In the genomic region with DNA sequence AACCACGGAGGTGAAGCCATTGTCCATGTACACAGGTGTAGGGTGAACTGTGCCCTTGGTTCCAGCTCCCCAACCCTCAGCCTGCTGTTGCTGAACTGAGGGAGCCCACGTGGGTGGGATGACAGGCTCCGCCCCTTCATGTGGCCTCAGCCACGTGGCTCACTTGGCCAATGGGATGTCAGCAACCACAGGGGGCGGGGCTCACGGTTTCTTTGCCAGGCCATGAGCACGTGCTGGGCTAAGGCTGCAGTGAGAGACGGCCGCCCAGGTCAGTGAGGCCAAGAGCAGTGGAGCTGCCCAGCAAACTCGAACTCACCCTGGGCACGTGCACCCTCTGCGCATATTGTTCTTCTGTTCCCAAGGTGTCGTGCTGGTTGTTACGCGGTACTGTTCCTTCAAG, we compare ENCODE assay signal across 18 cellular contexts.
DNase-seq lines count a peak whose midpoint lies in the region; ATAC-seq, FAIRE-seq and TF ChIP-seq lines count a peak whose summit lies in the region.
"Had no signal": no experiment of that assay in that cellular context is flagged by ENCODE, and none has a peak within 500 bp of the region (broad histone marks: within the 10 kb centered on the region; RNA-seq: fewer than 3 reads in every experiment).

No MANE protein-coding gene starts in this region.

- no peak overlapping the region for H3K27ac ChIP-seq in DND-41 (ENCODE audit: low read length)
- no peak overlapping the region for H3K27ac ChIP-seq in IMR-90 (ENCODE audit: insufficient read depth, low read length)
- no peak overlapping the region for H3K27ac ChIP-seq in OCI-LY7 (ENCODE audit: low read depth, low read length, poor library complexity, severe bottlenecking)
- no peak overlapping the region for H3K27ac ChIP-seq in HepG2 (ENCODE audit: extremely low read length, insufficient read depth, low read length)
- H3K27ac ChIP-seq: BLaER1 had no signal

- H3K36me3 ChIP-seq in DND-41 (ENCODE audit: insufficient read depth, low read length), result no peaks in the 10 kb centered on the region
- H3K36me3 ChIP-seq in IMR-90 (ENCODE audit: control insufficient read depth, insufficient read depth, low read length), result no peaks in the 10 kb centered on the region
- no peaks in the 10 kb centered on the region for H3K36me3 ChIP-seq in OCI-LY7 (ENCODE audit: insufficient read depth, low read length)
- H3K36me3 ChIP-seq in HepG2 (replicated peaks in 1 of 2; ENCODE audit: control insufficient read depth in 1 of 2, insufficient read depth in 2 of 2, low read length in 2 of 2), result no peaks in the 10 kb centered on the region
- H3K36me3 ChIP-seq: BLaER1 had no signal

- H2BK15ac ChIP-seq in IMR-90 (ENCODE audit: low read depth, low read length), result no peak overlapping the region

- H3K4me1 ChIP-seq in DND-41 (ENCODE audit: insufficient read depth, low read length), result no peaks in the 10 kb centered on the region
- H3K4me1 ChIP-seq in IMR-90 (ENCODE audit: control insufficient read depth, insufficient read depth, low read length), result no peaks in the 10 kb centered on the region
- no peaks in the 10 kb centered on the region for H3K4me1 ChIP-seq in OCI-LY7 (ENCODE audit: insufficient read depth, low read length, poor library complexity, severe bottlenecking)
- no peaks in the 10 kb centered on the region for H3K4me1 ChIP-seq in HepG2 (ENCODE audit: insufficient read depth, low read length)
- H3K4me1 ChIP-seq: BLaER1 had no signal

- POLR2A ChIA-PET in IMR-90 (lab: Charles Lee; ENCODE audit: unreplicated experiment), result no interaction called here
- POLR2A ChIA-PET in OCI-LY7 (lab: Charles Lee), result no interaction called here
- POLR2A ChIA-PET in HepG2 (lab: Yijun Ruan, JAX), result no interaction called here

- H2AFZ ChIP-seq in DND-41 (ENCODE audit: low read depth, low read length) (no peak overlapping the region), IMR-90 (replicated peaks; ENCODE audit: low read length, poor library complexity) (no peak overlapping the region), OCI-LY7 (ENCODE audit: low read length) (no peak overlapping the region), HepG2 (ENCODE audit: low read length) (no peak overlapping the region)

- ATAC-seq in DND-41 (ENCODE audit: insufficient read depth, low read depth), result no peak
- ATAC-seq in IMR-90 (ENCODE audit: low read depth), result no peak
- ATAC-seq in HepG2, result no peak
- ATAC-seq in GM18858 (IDR thresholded peaks at IDR 0.05; ENCODE audit: unreplicated experiment), result no peak
- no peak for ATAC-seq in HG03045 (IDR thresholded peaks at IDR 0.05; ENCODE audit: unreplicated experiment)

- H3K9me3 ChIP-seq in DND-41 (ENCODE audit: insufficient read depth, low read length, severe bottlenecking) (no peaks in the 10 kb centered on the region), IMR-90 (ENCODE audit: control insufficient read depth, insufficient read depth, low read length) (peaks cover 5% of the 10 kb centered on the region; the same call in 1 of the 2 replicates), OCI-LY7 (ENCODE audit: low read length) (no peaks in the 10 kb centered on the region), HepG2 (ENCODE audit: low read length) (no peaks in the 10 kb centered on the region)

- no peak for FAIRE-seq in HepG2 (lab: Jason Lieb, UNC)
- FAIRE-seq: A204.1, G401.6 had no signal

- H3K79me2 ChIP-seq in DND-41 (ENCODE audit: insufficient read depth, low read length) (no peaks in the 10 kb centered on the region), OCI-LY7 (ENCODE audit: insufficient read depth, low read depth, low read length) (no peaks in the 10 kb centered on the region), HepG2 (ENCODE audit: insufficient read depth, low read length) (no peaks in the 10 kb centered on the region)

- peaks cover 2% of the 10 kb centered on the region for H3K27me3 ChIP-seq in DND-41 (ENCODE audit: insufficient read depth, low read length, poor library complexity)
- no peaks in the 10 kb centered on the region; the same call in none of the 2 replicates for H3K27me3 ChIP-seq in IMR-90 (ENCODE audit: control insufficient read depth, insufficient read depth, low read length)
- H3K27me3 ChIP-seq in HepG2 (ENCODE audit: control insufficient read depth in 1 of 2, insufficient read depth in 2 of 2, low read length in 2 of 2), result peaks cover 0 to 21% of the 10 kb centered on the region in 2 experiments; a peak in 3 of 5 replicates
- H3K27me3 ChIP-seq: BLaER1 had no signal

- no peak overlapping the region for H3K23ac ChIP-seq in IMR-90 (ENCODE audit: low read depth, low read length)

- no peak overlapping the region for H4K5ac ChIP-seq in IMR-90 (ENCODE audit: low read depth, low read length)

- no peak overlapping the region for H2AK5ac ChIP-seq in IMR-90 (ENCODE audit: low read depth, low read length)

- peak; percentile 7 for DNase-seq in DND-41
- no peak for DNase-seq in IMR-90
- DNase-seq in OCI-LY7 (ENCODE audit: low spot score), result peak; percentile 4
- DNase-seq in HepG2 (ENCODE audit: low spot score), result no peak
- no peak for DNase-seq in stimulated activated CD4-positive, alpha-beta T cell treated with anti-CD3 and anti-CD28 coated beads, Interleukin-2, amount 100 ng/mL, for 48 hours
- no peak for DNase-seq in C1 segment of cervical spinal cord (lab: John Stamatoyannopoulos, UW)
- DNase-seq: Calu3; CD4-positive, CD25-positive, alpha-beta regulatory T cell; DMS79; EL; HCEC 1CT; Kasumi-1; KBM-7 had no signal

- no peak overlapping the region for H4K91ac ChIP-seq in IMR-90 (ENCODE audit: insufficient read depth, low read depth, low read length)

- no peak overlapping the region for H2BK20ac ChIP-seq in IMR-90 (ENCODE audit: low read depth, low read length)

- TF ChIP-seq POLR2A in IMR-90 (IDR thresholded peaks at IDR 0.05; ENCODE audit: low read depth, low read length) (no peak), HepG2 (IDR thresholded peaks at IDR 0.05; ENCODE audit: insufficient read depth in 1 of 2, low read depth in 2 of 2, low read length in 2 of 2) (no peak)

- no peak overlapping the region for H4K8ac ChIP-seq in IMR-90 (ENCODE audit: low read depth in 2 of 2, low read length in 2 of 2)

- H4K20me1 ChIP-seq in DND-41 (ENCODE audit: insufficient read depth, low read length) (no peaks in the 10 kb centered on the region), IMR-90 (ENCODE audit: insufficient read depth, low read length) (no peaks in the 10 kb centered on the region), OCI-LY7 (ENCODE audit: insufficient read depth, low read length) (no peaks in the 10 kb centered on the region), HepG2 (ENCODE audit: insufficient read depth, low read length) (no peaks in the 10 kb centered on the region)
- H4K20me1 ChIP-seq: BLaER1 had no signal

- H2AK9ac ChIP-seq in IMR-90 (replicated peaks; ENCODE audit: low read depth, low read length, poor library complexity), result no peak overlapping the region

- H3K4me2 ChIP-seq in DND-41 (ENCODE audit: insufficient read depth, low read length), result no peak overlapping the region
- no peak overlapping the region for H3K4me2 ChIP-seq in IMR-90 (ENCODE audit: low read depth, low read length)
- H3K4me2 ChIP-seq in OCI-LY7 (ENCODE audit: low read length), result no peak overlapping the region
- H3K4me2 ChIP-seq in HepG2 (ENCODE audit: low read depth, low read length), result no peak overlapping the region
- H3K4me2 ChIP-seq: BLaER1 had no signal

- no peak overlapping the region for H3K14ac ChIP-seq in IMR-90 (replicated peaks; ENCODE audit: low read depth, low read length)

- dilution Hi-C loops in IMR-90 (cut with HindIII; ENCODE audit: low sequenced_read_pairs, unreplicated experiment), result no loop called here

- H3K18ac ChIP-seq in IMR-90 (ENCODE audit: low read depth, low read length), result no peak overlapping the region

- no peak overlapping the region for H3K4me3 ChIP-seq in DND-41 (ENCODE audit: low read depth in 1 of 2, low read length in 2 of 2)
- H3K4me3 ChIP-seq in IMR-90 (ENCODE audit: insufficient read depth, low read depth, low read length), result no peak overlapping the region
- H3K4me3 ChIP-seq in OCI-LY7 (ENCODE audit: low read depth, low read length, poor library complexity, severe bottlenecking), result no peak overlapping the region
- no peak overlapping the region for H3K4me3 ChIP-seq in HepG2 (replicated peaks in 1 of 3; ENCODE audit: insufficient read depth in 1 of 3, low read depth in 2 of 3, low read length in 3 of 3)
- H3K4me3 ChIP-seq: BLaER1 had no signal

- no peak overlapping the region for H3K4ac ChIP-seq in IMR-90 (ENCODE audit: low read depth, low read length)

- 91% methylated on average over 9 of the region's 15 CpGs; no CpG with 5 or more reads in 1 of the 2 experiments for WGBS in IMR-90 (ENCODE audit: extremely low coverage in 2 of 2, insufficient read length in 1 of 2), 2 experiments
- 60% methylated on average over 5 of the region's 15 CpGs for WGBS in HepG2 (ENCODE audit: low lambda C conversion rate)

- H3K9me1 ChIP-seq in IMR-90 (ENCODE audit: insufficient read depth, low read length), result 0 out of 2 replicates have a peak, but pooled peaks cover 8% of the 10 kb centered on the region

- no peak for TF ChIP-seq EP300 in HepG2 (IDR thresholded peaks at IDR 0.05; ENCODE audit: low read depth in 2 of 2, low read length in 2 of 2)
- TF ChIP-seq EP300 in HepG2 (CRISPR knock-in tag; IDR thresholded peaks at IDR 0.05; ENCODE audit: borderline replicate concordance), result no peak

- TF ChIP-seq RAD21 in IMR-90 (IDR thresholded peaks at IDR 0.05; ENCODE audit: low read length), result no peak
- TF ChIP-seq RAD21 in HepG2 (CRISPR knock-in tag; IDR thresholded peaks at IDR 0.05), result no peak

- no peaks in the 10 kb centered on the region for H3K79me1 ChIP-seq in IMR-90 (ENCODE audit: low read depth in 1 of 2, low read length in 2 of 2)

- TF ChIP-seq CTCF in DND-41 (IDR thresholded peaks at IDR 0.05; ENCODE audit: borderline replicate concordance, extremely low read depth, low read length, poor library complexity, severe bottlenecking) (no peak), IMR-90 (conservative IDR thresholded peaks at IDR 0.05; ENCODE audit: low read depth, low read length) (no peak), OCI-LY7 (conservative IDR thresholded peaks at IDR 0.05; ENCODE audit: low read length) (no peak), HepG2 (CRISPR knock-in tag; IDR thresholded peaks at IDR 0.05) (no peak)

- H3K9me2 ChIP-seq in OCI-LY7 (ENCODE audit: insufficient read depth, low read length), result no peaks in the 10 kb centered on the region

- H3K56ac ChIP-seq in IMR-90 (ENCODE audit: extremely low read depth, insufficient read depth, low read length), result no peak overlapping the region

- BruUV-seq in IMR-90 (replicated peaks; lab: Mats Ljungman, UMichigan), result no TSS peak
- no TSS peak for BruUV-seq in OCI-LY7 (replicated peaks; lab: Mats Ljungman, UMichigan)
- no TSS peak for BruUV-seq in HepG2 (replicated peaks; lab: Mats Ljungman, UMichigan)

- H2BK120ac ChIP-seq in IMR-90 (ENCODE audit: low read depth, low read length), result no peak overlapping the region

- CTCF ChIA-PET in IMR-90 (lab: Yijun Ruan, JAX), result no interaction called here
- CTCF ChIA-PET in OCI-LY7 (lab: Charles Lee; ENCODE audit: unreplicated experiment), result no interaction called here
- CTCF ChIA-PET in HepG2 (lab: Yijun Ruan, JAX; ENCODE audit: low intra/inter-chr PET ratio, low total read pairs), result no interaction called here

- in situ Hi-C loops in IMR-90 (cut with MboI; ENCODE audit: low sequenced_read_pairs) (no loop called here), HepG2 (cut with HindIII; ENCODE audit: extremely low pct_ligation_motif_present, low pct_unique_long_range_greater_than_20kb) (no loop called here)

- H3K9ac ChIP-seq in DND-41 (ENCODE audit: low read depth, low read length), result no peak overlapping the region
- no peak overlapping the region for H3K9ac ChIP-seq in IMR-90 (ENCODE audit: low read depth, low read length)
- H3K9ac ChIP-seq in HepG2 (ENCODE audit: insufficient read depth, low read depth, low read length), result no peak overlapping the region
- H3K9ac ChIP-seq: BLaER1 had no signal

- intact Hi-C loops in IMR-90 (cut with micrococcal nuclease) (no loop called here), OCI-LY7 (cut with micrococcal nuclease; ENCODE audit: unreplicated experiment) (no loop called here), HepG2 (cut with micrococcal nuclease; ENCODE audit: unreplicated experiment) (no loop called here)

- H2BK5ac ChIP-seq in IMR-90 (ENCODE audit: low read depth, low read length, poor library complexity, severe bottlenecking), result no peak overlapping the region

Comparison
In these comparisons a context has a peak if more than half of its experiments do, and no peak if none do; other contexts are left out.
1. DNase-seq: peak in DND-41 (single experiment) and OCI-LY7 (single experiment); none in IMR-90 (single experiment), HepG2 (single experiment), stimulated activated CD4-positive, alpha-beta T cell treated with anti-CD3 and anti-CD28 coated beads, Interleukin-2, amount 100 ng/mL, for 48 hours (0 of 2) and C1 segment of cervical spinal cord (0 of 14).